Comparison of ENCODE assay signal across 23 cellular contexts in genomic region chr4:53273726-53274125, GRCh38.
DNase-seq lines count a peak whose midpoint lies in the region; ATAC-seq, FAIRE-seq and TF ChIP-seq lines count a peak whose summit lies in the region.
"Had no signal": no experiment of that assay in that cellular context is flagged by ENCODE, and none has a peak within 500 bp of the region (broad histone marks: within the 10 kb centered on the region; RNA-seq: fewer than 3 reads in every experiment).

No MANE protein-coding gene starts in this region.

- H3K9me3 ChIP-seq in CD8-positive, alpha-beta T cell (ENCODE audit: low read length), result no peaks in the 10 kb centered on the region
- H3K9me3 ChIP-seq in right lobe of liver, result no peaks in the 10 kb centered on the region
- H3K9me3 ChIP-seq: gastrocnemius medialis, left ventricle myocardium inferior, testis had no signal

- H3K27me3 Mint-ChIP-seq in CD8-positive, alpha-beta T cell (ENCODE audit: low read depth), result no peaks in the 10 kb centered on the region
- H3K27me3 Mint-ChIP-seq: activated B cell treated with CpG ODN at 0.5 μM for 24 hours; activated naive CD8-positive, alpha-beta T cell; central memory CD8-positive, alpha-beta T cell; T-helper 17 cell had no signal

- H3K27me3 ChIP-seq in CD8-positive, alpha-beta T cell (ENCODE audit: insufficient read depth, low read length), result no peaks in the 10 kb centered on the region
- H3K27me3 ChIP-seq in bronchial epithelial cell (ENCODE audit: control insufficient read depth, insufficient read depth, low read length), result no peaks in the 10 kb centered on the region
- H3K27me3 ChIP-seq in right lobe of liver, result no peaks in the 10 kb centered on the region
- H3K27me3 ChIP-seq: BLaER1, gastrocnemius medialis, testis had no signal

- TF ChIP-seq POLR2A in right lobe of liver (IDR thresholded peaks at IDR 0.05), result no peak

- intact Hi-C loops in CD8-positive, alpha-beta T cell (cut with DNase I, micrococcal nuclease), result no loop called here
- intact Hi-C loops in right lobe of liver (cut with DNase I), result no loop called here

- peak overlapping the region; percentile 43 for H3K27ac Mint-ChIP-seq in CD8-positive, alpha-beta T cell
- H3K27ac Mint-ChIP-seq: activated B cell treated with CpG ODN at 0.5 μM for 24 hours; activated CD8-positive, alpha-beta T cell treated with anti-CD3 and anti-CD28 coated beads, Interleukin-2, amount 10 ng/mL, durations not matched to agents 7 days and 5 days; activated naive CD8-positive, alpha-beta T cell; T-helper 17 cell had no signal

- no peak overlapping the region for H3K27ac ChIP-seq in CD8-positive, alpha-beta T cell (ENCODE audit: low read depth, low read length)
- no peak overlapping the region for H3K27ac ChIP-seq in substantia nigra (ENCODE audit: low read depth, low read length, poor library complexity, severe bottlenecking)
- no peak overlapping the region for H3K27ac ChIP-seq in right lobe of liver
- H3K27ac ChIP-seq: BLaER1, gastrocnemius medialis, left ventricle myocardium inferior, testis had no signal

- H3K36me3 Mint-ChIP-seq in CD8-positive, alpha-beta T cell, result peaks cover 40% of the 10 kb centered on the region

- no peaks in the 10 kb centered on the region for H3K36me3 ChIP-seq in CD8-positive, alpha-beta T cell (ENCODE audit: insufficient read depth, low read length)
- H3K36me3 ChIP-seq in bronchial epithelial cell (ENCODE audit: control insufficient read depth, insufficient read depth, low read length) (no peaks in the 10 kb centered on the region), right lobe of liver (no peaks in the 10 kb centered on the region)
- H3K36me3 ChIP-seq: gastrocnemius medialis had no signal

- CTCF ChIA-PET in CD8-positive, alpha-beta T cell (lab: Charles Lee), result no interaction called here

- 51% methylated on average over 2 of the region's 3 CpGs for WGBS in right lobe of liver (ENCODE audit: insufficient coverage, low coverage, low lambda C conversion rate, missing lambda C conversion rate)

- TF ChIP-seq CTCF in CD8-positive, alpha-beta T cell (IDR thresholded peaks at IDR 0.05), result no peak
- TF ChIP-seq CTCF in bronchial epithelial cell (IDR thresholded peaks at IDR 0.05; ENCODE audit: insufficient read depth, low read length, severe bottlenecking) (no peak), right lobe of liver (IDR thresholded peaks at IDR 0.05) (no peak)

- ATAC-seq in CD8-positive, alpha-beta T cell, result no peak
- ATAC-seq in right lobe of liver, result no peak
- ATAC-seq: activated CD8-positive, alpha-beta T cell treated with anti-CD3 and anti-CD28 coated beads, Interleukin-2, amount 10 ng/mL, durations not matched to agents 7 days and 5 days; gastrocnemius medialis; T-helper 17 cell had no signal

- no peaks in the 10 kb centered on the region for H3K4me1 Mint-ChIP-seq in CD8-positive, alpha-beta T cell (ENCODE audit: low read depth)
- H3K4me1 Mint-ChIP-seq: activated B cell treated with CpG ODN at 0.5 μM for 24 hours; central memory CD8-positive, alpha-beta T cell had no signal

- POLR2A ChIA-PET in CD8-positive, alpha-beta T cell (lab: Charles Lee), result no interaction called here

- no peaks in the 10 kb centered on the region for H3K4me1 ChIP-seq in CD8-positive, alpha-beta T cell (ENCODE audit: insufficient read depth, low read length)
- H3K4me1 ChIP-seq in right lobe of liver, result no peaks in the 10 kb centered on the region
- H3K4me1 ChIP-seq: BLaER1, gastrocnemius medialis, left ventricle myocardium inferior, testis had no signal

- no peak overlapping the region for H3K4me3 ChIP-seq in CD8-positive, alpha-beta T cell (ENCODE audit: low read depth, low read length)
- H3K4me3 ChIP-seq in bronchial epithelial cell (ENCODE audit: low read depth, low read length) (no peak overlapping the region), right lobe of liver (no peak overlapping the region)
- H3K4me3 ChIP-seq: BLaER1, gastrocnemius medialis, left ventricle myocardium inferior, testis had no signal

- DNase-seq in CD8-positive, alpha-beta T cell, result no peak
- peak; percentile 47 for DNase-seq in HT1080 (ENCODE audit: low read depth)
- peak; percentile 5 for DNase-seq in bronchial epithelial cell (ENCODE audit: low read depth)
- DNase-seq in non-pigmented ciliary epithelial cell (ENCODE audit: low read depth), result peak; percentile 31
- DNase-seq in substantia nigra (lab: John Stamatoyannopoulos, UW), result no peak
- DNase-seq in activated T-cell treated with anti-CD3 and anti-CD28 coated beads, Interleukin-2, amount 50 U/mL, for 1 hour, result no peak
- DNase-seq in right lobe of liver, result no peak
- DNase-seq in NCI-H146 treated with DMSO at 0.1 percent for 48 hours (lab: John Stamatoyannopoulos, UW; ENCODE audit: unreplicated experiment), result no peak
- DNase-seq: activated B cell treated with CpG ODN at 0.5 μM for 24 hours; activated CD8-positive, alpha-beta T cell treated with anti-CD3 and anti-CD28 coated beads, Interleukin-2, amount 10 ng/mL, durations not matched to agents 7 days and 5 days; gastrocnemius medialis; GOT3; Karpas-422; left ventricle myocardium inferior; NCI-H1930; NCI-H524 treated with DMSO at 0.1 percent for 48 hours; SHP77 treated with DMSO at 0.1 percent for 48 hours; small intestine; T-helper 17 cell; testis had no signal

- H3K4me3 Mint-ChIP-seq in CD8-positive, alpha-beta T cell, result no peak overlapping the region
- H3K4me3 Mint-ChIP-seq: activated B cell treated with CpG ODN at 0.5 μM for 24 hours; activated CD8-positive, alpha-beta T cell treated with anti-CD3 and anti-CD28 coated beads, Interleukin-2, amount 10 ng/mL, durations not matched to agents 7 days and 5 days; activated naive CD8-positive, alpha-beta T cell; central memory CD8-positive, alpha-beta T cell; T-helper 17 cell had no signal

- H3K9me3 Mint-ChIP-seq in CD8-positive, alpha-beta T cell, result no peaks in the 10 kb centered on the region
- H3K9me3 Mint-ChIP-seq: activated B cell treated with CpG ODN at 0.5 μM for 24 hours; central memory CD8-positive, alpha-beta T cell had no signal

- no peak for FAIRE-seq in bronchial epithelial cell (lab: Jason Lieb, UNC)
- FAIRE-seq: small intestine had no signal

Comparison
In these comparisons a context has a peak if more than half of its experiments do, and no peak if none do; other contexts are left out.
1. DNase-seq: peak in HT1080 (single experiment), bronchial epithelial cell (single experiment) and non-pigmented ciliary epithelial cell (single experiment); none in CD8-positive, alpha-beta T cell (0 of 7), substantia nigra (0 of 49), activated T-cell treated with anti-CD3 and anti-CD28 coated beads, Interleukin-2, amount 50 U/mL, for 1 hour (single experiment), right lobe of liver (0 of 3) and NCI-H146 treated with DMSO at 0.1 percent for 48 hours (single experiment).